ENCODE assay signal across 9 cellular contexts in genomic region chr1:47841356-47841755, GRCh38.
"Had no signal": no experiment of that assay in that cellular context is flagged by ENCODE, and none has a peak within 500 bp of the region (broad histone marks: within the 10 kb centered on the region; RNA-seq: fewer than 3 reads in every experiment).

No MANE protein-coding gene starts in this region.

- H3K9me3 ChIP-seq: right atrium auricular region had no signal

- H3K4me3 ChIP-seq: right atrium auricular region had no signal

- H3K27ac ChIP-seq: right atrium auricular region had no signal

- H3K36me3 ChIP-seq: right atrium auricular region had no signal

- H3K36me3 Mint-ChIP-seq: activated naive CD4-positive, alpha-beta T cell treated with anti-CD3 and anti-CD28 coated beads, Interleukin-2, amount 10 ng/mL, durations not matched to agents 7 days and 5 days had no signal

- DNase-seq: activated CD4-positive, alpha-beta T cell treated with anti-CD3 and anti-CD28 coated beads, Interleukin-2, amount 50 U/mL, for 48 hours; activated CD4-positive, CD25-positive, alpha-beta regulatory T cell treated with anti-CD3 and anti-CD28 coated beads, Interleukin-2, amount 50 U/mL, for 72 hours; activated naive CD4-positive, alpha-beta T cell treated with anti-CD3 and anti-CD28 coated beads, Interleukin-2, amount 10 ng/mL, durations not matched to agents 7 days and 5 days; islet precursor cell; stimulated activated naive CD8-positive, alpha-beta T cell treated with anti-CD3 and anti-CD28 coated beads, Interleukin-15, amount 100 ng/mL, for 72 hours; T-helper 1 cell; T1000 had no signal

- H3K27ac Mint-ChIP-seq: activated naive CD4-positive, alpha-beta T cell treated with anti-CD3 and anti-CD28 coated beads, Interleukin-2, amount 10 ng/mL, durations not matched to agents 7 days and 5 days; activated T-helper 17 cell treated with anti-CD3 and anti-CD28 coated beads, Interleukin-2, amount 50 U/mL, for 72 hours; stimulated activated naive CD8-positive, alpha-beta T cell treated with anti-CD3 and anti-CD28 coated beads, Interleukin-15, amount 100 ng/mL, for 72 hours had no signal

- H3K27me3 ChIP-seq: right atrium auricular region had no signal

- H3K9me3 Mint-ChIP-seq: activated naive CD4-positive, alpha-beta T cell treated with anti-CD3 and anti-CD28 coated beads, Interleukin-2, amount 10 ng/mL, durations not matched to agents 7 days and 5 days; activated T-helper 17 cell treated with anti-CD3 and anti-CD28 coated beads, Interleukin-2, amount 50 U/mL, for 72 hours had no signal

- H3K4me3 Mint-ChIP-seq: activated naive CD4-positive, alpha-beta T cell treated with anti-CD3 and anti-CD28 coated beads, Interleukin-2, amount 10 ng/mL, durations not matched to agents 7 days and 5 days; activated T-helper 17 cell treated with anti-CD3 and anti-CD28 coated beads, Interleukin-2, amount 50 U/mL, for 72 hours; stimulated activated naive CD8-positive, alpha-beta T cell treated with anti-CD3 and anti-CD28 coated beads, Interleukin-15, amount 100 ng/mL, for 72 hours had no signal

- H3K4me1 Mint-ChIP-seq: activated naive CD4-positive, alpha-beta T cell treated with anti-CD3 and anti-CD28 coated beads, Interleukin-2, amount 10 ng/mL, durations not matched to agents 7 days and 5 days; activated T-helper 17 cell treated with anti-CD3 and anti-CD28 coated beads, Interleukin-2, amount 50 U/mL, for 72 hours; stimulated activated naive CD8-positive, alpha-beta T cell treated with anti-CD3 and anti-CD28 coated beads, Interleukin-15, amount 100 ng/mL, for 72 hours had no signal

- ATAC-seq: activated T-helper 17 cell treated with anti-CD3 and anti-CD28 coated beads, Interleukin-2, amount 50 U/mL, for 72 hours; stimulated activated naive CD8-positive, alpha-beta T cell treated with anti-CD3 and anti-CD28 coated beads, Interleukin-15, amount 100 ng/mL, for 72 hours had no signal
